In genomic region chr6:137049095-137049494, GRCh38 we compare ENCODE assay signal across 21 cellular contexts. TPM values are rescaled to one million over a fixed set of nuclear protein-coding genes. Genes with fewer than 3 reads are reported as not detected.
DNase-seq lines count a peak whose midpoint lies in the region; ATAC-seq and TF ChIP-seq lines count a peak whose summit lies in the region.
"Had no signal": no experiment of that assay in that cellular context is flagged by ENCODE, and none has a peak within 500 bp of the region (broad histone marks: within the 10 kb centered on the region; RNA-seq: fewer than 3 reads in every experiment).

No MANE protein-coding gene starts in this region.

- peak; percentile 50 for ATAC-seq in mucosa of descending colon
- ATAC-seq in stimulated activated naive CD8-positive, alpha-beta T cell treated with anti-CD3 and anti-CD28 coated beads, Interleukin-15, amount 100 ng/mL, for 72 hours, result no peak
- ATAC-seq: A549, GM23338, HCT116 had no signal

- H3K36me3 ChIP-seq in mucosa of descending colon (ENCODE audit: low read depth), result no peaks in the 10 kb centered on the region

- H3K4me1 ChIP-seq in mucosa of descending colon (ENCODE audit: low read depth), result no peaks in the 10 kb centered on the region
- H3K4me1 ChIP-seq: A549 had no signal

- no peaks in the 10 kb centered on the region for H3K36me3 Mint-ChIP-seq in activated naive CD8-positive, alpha-beta T cell treated with anti-CD3 and anti-CD28 coated beads for 36 hours
- H3K36me3 Mint-ChIP-seq: CD4-positive, alpha-beta memory T cell had no signal

- no peak overlapping the region for H3K4me3 Mint-ChIP-seq in activated naive CD8-positive, alpha-beta T cell treated with anti-CD3 and anti-CD28 coated beads for 36 hours
- no peak overlapping the region for H3K4me3 Mint-ChIP-seq in stimulated activated naive CD8-positive, alpha-beta T cell treated with anti-CD3 and anti-CD28 coated beads, Interleukin-15, amount 100 ng/mL, for 72 hours
- H3K4me3 Mint-ChIP-seq: CD4-positive, alpha-beta memory T cell; GM23338; H9; HFFc6 had no signal

- H3K4me3 ChIP-seq in mucosa of descending colon, result no peak overlapping the region
- H3K4me3 ChIP-seq: A549, GM23338 had no signal

- no peak overlapping the region for H3K27ac Mint-ChIP-seq in activated naive CD8-positive, alpha-beta T cell treated with anti-CD3 and anti-CD28 coated beads for 36 hours
- H3K27ac Mint-ChIP-seq in stimulated activated naive CD8-positive, alpha-beta T cell treated with anti-CD3 and anti-CD28 coated beads, Interleukin-15, amount 100 ng/mL, for 72 hours, result no peak overlapping the region
- H3K27ac Mint-ChIP-seq: CD4-positive, alpha-beta memory T cell; GM23338; H9; HFFc6 had no signal

- peaks cover 2% of the 10 kb centered on the region for H3K4me1 Mint-ChIP-seq in activated naive CD8-positive, alpha-beta T cell treated with anti-CD3 and anti-CD28 coated beads for 36 hours
- peaks cover 4% of the 10 kb centered on the region for H3K4me1 Mint-ChIP-seq in stimulated activated naive CD8-positive, alpha-beta T cell treated with anti-CD3 and anti-CD28 coated beads, Interleukin-15, amount 100 ng/mL, for 72 hours

- intact Hi-C loops in mucosa of descending colon (cut with DNase I, micrococcal nuclease), result no loop called here

- H3K27me3 Mint-ChIP-seq in activated naive CD8-positive, alpha-beta T cell treated with anti-CD3 and anti-CD28 coated beads for 36 hours, result peaks cover 78% of the 10 kb centered on the region
- peaks cover 90% of the 10 kb centered on the region for H3K27me3 Mint-ChIP-seq in stimulated activated naive CD8-positive, alpha-beta T cell treated with anti-CD3 and anti-CD28 coated beads, Interleukin-15, amount 100 ng/mL, for 72 hours

- no peaks in the 10 kb centered on the region for H3K9me3 Mint-ChIP-seq in activated naive CD8-positive, alpha-beta T cell treated with anti-CD3 and anti-CD28 coated beads for 36 hours
- H3K9me3 Mint-ChIP-seq in stimulated activated naive CD8-positive, alpha-beta T cell treated with anti-CD3 and anti-CD28 coated beads, Interleukin-15, amount 100 ng/mL, for 72 hours, result no peaks in the 10 kb centered on the region
- H3K9me3 Mint-ChIP-seq: GM23338, H9, HFFc6 had no signal

- peak; percentile 55 for DNase-seq in DMS 273 (lab: John Stamatoyannopoulos, UW; ENCODE audit: unreplicated experiment)
- peak; percentile 3 for DNase-seq in NCI-H446 treated with DMSO at 0.1 percent for 48 hours (lab: John Stamatoyannopoulos, UW)
- no peak for DNase-seq in mucosa of descending colon
- DNase-seq in NCI-H2171 treated with DMSO at 0.1 percent for 48 hours (lab: John Stamatoyannopoulos, UW), result no peak
- DNase-seq in activated naive CD8-positive, alpha-beta T cell treated with anti-CD3 and anti-CD28 coated beads for 36 hours, result no peak
- DNase-seq in stimulated activated naive CD8-positive, alpha-beta T cell treated with anti-CD3 and anti-CD28 coated beads, Interleukin-15, amount 100 ng/mL, for 72 hours, result no peak
- DNase-seq: 8988T; ACHN; AML-193; C1 segment of cervical spinal cord; Calu3; CD4-positive, alpha-beta memory T cell; COR-L47; DMS79 treated with DMSO at 0.1 percent for 48 hours; GF-D8; H9; HFFc6 had no signal

- TF ChIP-seq CTCF in mucosa of descending colon (IDR thresholded peaks at IDR 0.05), result no peak

- no peaks in the 10 kb centered on the region for H3K9me3 ChIP-seq in mucosa of descending colon
- H3K9me3 ChIP-seq: A549 had no signal

RNA-seq across cellular contexts. Expression of gene IL20RA, which starts 4.3 kb away (rescaled TPM):
- total RNA-seq in mucosa of descending colon, result 10 to 100 TPM in 2 of 3 donors, 1 to 10 TPM in 1; 3.2 to 12.2 (median 11.6) TPM
- not detected for total RNA-seq in activated naive CD8-positive, alpha-beta T cell treated with anti-CD3 and anti-CD28 coated beads for 36 hours
- total RNA-seq: CD4-positive, alpha-beta memory T cell; G401; HFFc6 had no signal

Comparison
In these comparisons a context has a peak if more than half of its experiments do, and no peak if none do; other contexts are left out.
1. DNase-seq: peak in DMS 273 (single experiment) and NCI-H446 treated with DMSO at 0.1 percent for 48 hours (single experiment); none in mucosa of descending colon (0 of 3), NCI-H2171 treated with DMSO at 0.1 percent for 48 hours (single experiment), activated naive CD8-positive, alpha-beta T cell treated with anti-CD3 and anti-CD28 coated beads for 36 hours (single experiment) and stimulated activated naive CD8-positive, alpha-beta T cell treated with anti-CD3 and anti-CD28 coated beads, Interleukin-15, amount 100 ng/mL, for 72 hours (0 of 2).
2. RNA of gene IL20RA, which starts 4.3 kb away (total RNA-seq): 3.2 to 12.2 TPM in mucosa of descending colon; not detected in activated naive CD8-positive, alpha-beta T cell treated with anti-CD3 and anti-CD28 coated beads for 36 hours; every median in the first group is over 4 times any median in the second.